Comparison of ENCODE assay signal across 25 cellular contexts in the genomic region with DNA sequence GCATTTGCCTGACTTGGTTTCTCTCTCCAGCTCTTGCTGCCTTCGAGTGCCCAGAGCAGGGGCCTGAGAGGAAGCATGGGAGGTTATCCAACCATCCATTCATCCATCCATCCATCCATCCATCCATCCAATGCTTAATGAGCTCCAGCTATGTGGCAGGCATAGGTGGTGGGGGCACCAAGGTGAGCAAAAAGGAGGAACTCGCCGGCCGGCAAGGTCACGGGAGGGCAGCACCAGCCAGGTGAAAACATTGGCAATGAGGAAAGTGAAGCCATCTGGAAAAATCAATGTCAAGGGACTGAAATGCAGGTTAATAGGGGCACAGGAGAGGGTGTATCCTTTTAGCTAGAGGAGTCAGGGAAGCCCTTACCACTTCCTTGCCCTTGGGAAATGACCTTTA. TPM values are rescaled to one million over a fixed set of nuclear protein-coding genes. Genes with fewer than 3 reads are reported as not detected.
"Had no signal": no experiment of that assay in that cellular context is flagged by ENCODE, and none has a peak within 500 bp of the region (broad histone marks: within the 10 kb centered on the region; RNA-seq: fewer than 3 reads in every experiment).

No MANE protein-coding gene starts in this region.

- H3K27me3 Mint-ChIP-seq: activated CD4-positive, alpha-beta memory T cell treated with anti-CD3 and anti-CD28 coated beads, Interleukin-2, amount 10 ng/mL, durations not matched to agents 7 days and 5 days; activated CD4-positive, alpha-beta T cell treated with anti-CD3 and anti-CD28 coated beads for 36 hours; activated naive CD8-positive, alpha-beta T cell; activated T-helper 17 cell treated with anti-CD3 and anti-CD28 coated beads, Interleukin-2, amount 50 U/mL, for 72 hours; T-helper 17 cell had no signal

- H3K27ac Mint-ChIP-seq: activated CD4-positive, alpha-beta memory T cell treated with anti-CD3 and anti-CD28 coated beads, Interleukin-2, amount 10 ng/mL, durations not matched to agents 7 days and 5 days; activated CD4-positive, alpha-beta T cell treated with anti-CD3 and anti-CD28 coated beads for 36 hours; activated naive CD4-positive, alpha-beta T cell treated with anti-CD3 and anti-CD28 coated beads for 36 hours; activated naive CD8-positive, alpha-beta T cell; activated T-helper 17 cell treated with anti-CD3 and anti-CD28 coated beads, Interleukin-2, amount 50 U/mL, for 72 hours; T-helper 17 cell had no signal

- H3K27me3 ChIP-seq: Peyer's patch, SJSA1 had no signal

- ATAC-seq: activated CD4-positive, alpha-beta T cell treated with anti-CD3 and anti-CD28 coated beads for 36 hours; activated T-helper 17 cell treated with anti-CD3 and anti-CD28 coated beads, Interleukin-2, amount 50 U/mL, for 72 hours; T-helper 17 cell had no signal

- H3K9ac ChIP-seq: KMS-11 had no signal

- DNase-seq: activated CD4-positive, alpha-beta memory T cell treated with anti-CD3 and anti-CD28 coated beads, Interleukin-2, amount 10 ng/mL, durations not matched to agents 7 days and 5 days; activated CD4-positive, alpha-beta T cell treated with anti-CD3 and anti-CD28 coated beads for 36 hours; activated CD4-positive, alpha-beta T cell treated with anti-CD3 and anti-CD28 coated beads, Interleukin-2, amount 50 U/mL, for 1 hour; activated gamma-delta T cell; activated naive CD4-positive, alpha-beta T cell treated with anti-CD3 and anti-CD28 coated beads for 36 hours; activated T-cell treated with anti-CD3 and anti-CD28 coated beads for 4 hours; activated T-cell treated with anti-CD3 and anti-CD28 coated beads, Interleukin-2, amount 50 U/mL, for 48 hours; amygdala; NCI-H1092; NCI-H1694; NCI-H2029; NCI-H446; NCI-H524; Peyer's patch; SHP77; T-helper 17 cell; T1000 had no signal

- H3K4me3 ChIP-seq: Peyer's patch, SJSA1 had no signal

- H3K9me3 ChIP-seq: Peyer's patch, SJSA1 had no signal

- H3K4me1 ChIP-seq: Peyer's patch had no signal

- H3K4me1 Mint-ChIP-seq: activated T-helper 17 cell treated with anti-CD3 and anti-CD28 coated beads, Interleukin-2, amount 50 U/mL, for 72 hours had no signal

- H3K36me3 ChIP-seq: Peyer's patch, SJSA1 had no signal

- H3K36me3 Mint-ChIP-seq: activated naive CD8-positive, alpha-beta T cell; brain had no signal

- H3K9me3 Mint-ChIP-seq: activated CD4-positive, alpha-beta memory T cell treated with anti-CD3 and anti-CD28 coated beads, Interleukin-2, amount 10 ng/mL, durations not matched to agents 7 days and 5 days; activated naive CD4-positive, alpha-beta T cell treated with anti-CD3 and anti-CD28 coated beads for 36 hours; activated T-helper 17 cell treated with anti-CD3 and anti-CD28 coated beads, Interleukin-2, amount 50 U/mL, for 72 hours; brain had no signal

- H3K27ac ChIP-seq: KMS-11, Peyer's patch, RWPE1, SJSA1, VCaP had no signal

- H3K4me3 Mint-ChIP-seq: activated CD4-positive, alpha-beta memory T cell treated with anti-CD3 and anti-CD28 coated beads, Interleukin-2, amount 10 ng/mL, durations not matched to agents 7 days and 5 days; activated CD4-positive, alpha-beta T cell treated with anti-CD3 and anti-CD28 coated beads for 36 hours; activated naive CD4-positive, alpha-beta T cell treated with anti-CD3 and anti-CD28 coated beads for 36 hours; activated naive CD8-positive, alpha-beta T cell; activated T-helper 17 cell treated with anti-CD3 and anti-CD28 coated beads, Interleukin-2, amount 50 U/mL, for 72 hours; brain; T-helper 17 cell had no signal

- H3K4me2 ChIP-seq: KMS-11 had no signal

RNA-seq across cellular contexts. Expression of gene ADGRG5, which starts 38.0 kb away (rescaled TPM):
- total RNA-seq: MCF 10A, SJSA1 had no signal
